Comparison of ENCODE assay signal across 20 cellular contexts in genomic region chr17:48432820-48433775, GRCh38. TPM values are rescaled to one million over a fixed set of nuclear protein-coding genes. Genes with fewer than 3 reads are reported as not detected.
DNase-seq lines count a peak whose midpoint lies in the region; FAIRE-seq and TF ChIP-seq lines count a peak whose summit lies in the region.
"Had no signal": no experiment of that assay in that cellular context is flagged by ENCODE, and none has a peak within 500 bp of the region (broad histone marks: within the 10 kb centered on the region; RNA-seq: fewer than 3 reads in every experiment).

No MANE protein-coding gene starts in this region.

- H3K79me2 ChIP-seq in mesendoderm (ENCODE audit: control insufficient read depth, insufficient read depth, low read length), result no peaks in the 10 kb centered on the region

- DNase-seq in cardiac muscle cell (ENCODE audit: low read depth in 1 of 2, low spot score in 1 of 2) (no peak), left ventricle myocardium inferior (no peak), OCI-M1 (lab: John Stamatoyannopoulos, UW) (peak; percentile 48), mesendoderm (peak; percentile 83), D721Med (ENCODE audit: insufficient read length, low spot score) (no peak), RPMI8226 (no peak), SIG-M5 (lab: John Stamatoyannopoulos, UW) (no peak)
- DNase-seq: GF-D8, H9, MM.1S, NCI-H1092, NCI-H1436 treated with DMSO at 0.1 percent for 48 hours, NCI-H2029 treated with DMSO at 0.1 percent for 48 hours, NCI-H510A treated with DMSO at 0.1 percent for 48 hours, NCI-H774, SHP77, SK-N-SH had no signal

- H3K79me1 ChIP-seq in mesendoderm (ENCODE audit: low read length), result no peaks in the 10 kb centered on the region

- no peaks in the 10 kb centered on the region for H3K36me3 ChIP-seq in cardiac muscle cell
- no peaks in the 10 kb centered on the region for H3K36me3 ChIP-seq in left ventricle myocardium inferior
- no peaks in the 10 kb centered on the region for H3K36me3 ChIP-seq in mesendoderm (ENCODE audit: control insufficient read depth, insufficient read depth, low read length)

- H2BK15ac ChIP-seq in mesendoderm (replicated peaks; ENCODE audit: low read depth), result no peak overlapping the region

- H3K23ac ChIP-seq in mesendoderm (ENCODE audit: low read length), result no peak overlapping the region

- no peak overlapping the region for H2BK120ac ChIP-seq in mesendoderm (ENCODE audit: low read depth, low read length)

- no peak overlapping the region for H2AK5ac ChIP-seq in mesendoderm (ENCODE audit: low read length)

- H3K27ac ChIP-seq in cardiac muscle cell, result peak overlapping the region; percentile 51
- no peak overlapping the region for H3K27ac ChIP-seq in left ventricle myocardium inferior (replicated peaks)
- no peak overlapping the region for H3K27ac ChIP-seq in mesendoderm (ENCODE audit: low read depth, low read length)
- H3K27ac ChIP-seq in temporal lobe (ENCODE audit: low read depth, low read length), result peak overlapping the region; percentile 17

- H3K4ac ChIP-seq in mesendoderm (ENCODE audit: low read depth, low read length), result no peak overlapping the region

- peaks cover 36% of the 10 kb centered on the region for H3K27me3 ChIP-seq in cardiac muscle cell
- H3K27me3 ChIP-seq in left ventricle myocardium inferior (ENCODE audit: low read depth), result peaks cover 100% of the 10 kb centered on the region
- H3K27me3 ChIP-seq in mesendoderm (ENCODE audit: insufficient read depth, low read length, poor library complexity), result peaks cover 9% of the 10 kb centered on the region

- no peak overlapping the region for H3K56ac ChIP-seq in mesendoderm (ENCODE audit: low read length)

- intact Hi-C loops in left ventricle myocardium inferior (cut with micrococcal nuclease), result no loop called here

- no peak overlapping the region for H3K4me2 ChIP-seq in mesendoderm (ENCODE audit: low read length)
- H3K4me2 ChIP-seq: SK-N-SH had no signal

- no CpG with 5 or more reads among the region's 11 CpGs for WGBS in mesendoderm (ENCODE audit: extremely low coverage, insufficient coverage, low lambda C conversion rate)

- peaks cover 46% of the 10 kb centered on the region for H3K4me1 ChIP-seq in cardiac muscle cell (ENCODE audit: low read depth)
- H3K4me1 ChIP-seq in left ventricle myocardium inferior, result no peaks in the 10 kb centered on the region
- peaks cover 6% of the 10 kb centered on the region for H3K4me1 ChIP-seq in mesendoderm (ENCODE audit: control insufficient read depth, low read depth, low read length)

- H3K9me3 ChIP-seq in cardiac muscle cell (ENCODE audit: low read depth) (no peaks in the 10 kb centered on the region), left ventricle myocardium inferior (replicated peaks) (no peaks in the 10 kb centered on the region)
- H3K9me3 ChIP-seq: SK-N-SH had no signal

- no peak overlapping the region for H2BK5ac ChIP-seq in mesendoderm (ENCODE audit: low read length)

- H4K8ac ChIP-seq in mesendoderm (ENCODE audit: low read depth, low read length), result no peak overlapping the region

- H3K9ac ChIP-seq in mesendoderm (ENCODE audit: low read length), result no peak overlapping the region
- H3K9ac ChIP-seq: SK-N-SH had no signal

- no peak for TF ChIP-seq CTCF in cardiac muscle cell (IDR thresholded peaks at IDR 0.05; ENCODE audit: low read depth, low read length)
- no peak for TF ChIP-seq CTCF in left ventricle myocardium inferior (IDR thresholded peaks at IDR 0.05; ENCODE audit: borderline replicate concordance)
- no peak for TF ChIP-seq CTCF in D721Med (IDR thresholded peaks at IDR 0.05; ENCODE audit: insufficient read depth, missing control alignments)

- no peak for FAIRE-seq in D721Med (lab: Jason Lieb, UNC)
- FAIRE-seq: A204.1 had no signal

- no peak overlapping the region for H3K18ac ChIP-seq in mesendoderm (ENCODE audit: low read length)

- no peak overlapping the region for H3K4me3 ChIP-seq in cardiac muscle cell
- H3K4me3 ChIP-seq in left ventricle myocardium inferior, result no peak overlapping the region
- no peak overlapping the region for H3K4me3 ChIP-seq in mesendoderm (ENCODE audit: low read length)

- no peak overlapping the region for H4K5ac ChIP-seq in mesendoderm (ENCODE audit: low read length)

RNA-seq across cellular contexts. Expression of gene SKAP1, which starts 3.1 kb away (rescaled TPM):
- 0.36 TPM in 1 of 2 replicates, not detected in the other for total RNA-seq in cardiac muscle cell
- 0.65 TPM in 1 of 2 replicates, not detected in the other for polyA plus RNA-seq in cardiac muscle cell
- 0.27 TPM for total RNA-seq in left ventricle myocardium inferior
- polyA plus RNA-seq in mesendoderm (2013, experiment 1 of 2), result 0.04 TPM
- not detected for polyA plus RNA-seq in mesendoderm (2013, experiment 2 of 2)
- total RNA-seq in temporal lobe, result 0.49 TPM
- total RNA-seq: H9 had no signal
- polyA plus RNA-seq: BJ, SK-N-SH had no signal

Comparison
In these comparisons a context has a peak if more than half of its experiments do, and no peak if none do; other contexts are left out.
1. H3K27ac ChIP-seq: peak in cardiac muscle cell (single experiment) and temporal lobe (single experiment); none in left ventricle myocardium inferior (single experiment) and mesendoderm (single experiment).
2. DNase-seq: peak in OCI-M1 (single experiment) and mesendoderm (single experiment); none in cardiac muscle cell (0 of 2), left ventricle myocardium inferior (single experiment), D721Med (single experiment), RPMI8226 (single experiment) and SIG-M5 (single experiment).